ENCODE assay signal across 14 cellular contexts in genomic region chr7:106418526-106418925, GRCh38.
DNase-seq lines count a peak whose midpoint lies in the region; ATAC-seq, FAIRE-seq and TF ChIP-seq lines count a peak whose summit lies in the region.
"Had no signal": no experiment of that assay in that cellular context is flagged by ENCODE, and none has a peak within 500 bp of the region (broad histone marks: within the 10 kb centered on the region; RNA-seq: fewer than 3 reads in every experiment).

No MANE protein-coding gene starts in this region.

- DNase-seq in AG10803 (ENCODE audit: low read depth) (peak; percentile 61), LHCN-M2 (ENCODE audit: low read depth) (peak; percentile 80), bronchial epithelial cell (ENCODE audit: low read depth) (peak; percentile 22), myocyte (ENCODE audit: low read depth) (peak; percentile 88), NCI-H69 (lab: John Stamatoyannopoulos, UW) (no peak), NCI-H187 treated with DMSO at 0.1 percent for 48 hours (lab: John Stamatoyannopoulos, UW) (no peak)
- no peak for DNase-seq in CD4-positive, alpha-beta T cell
- DNase-seq: dorsolateral prefrontal cortex, heart right ventricle, HFFc6, left ventricle myocardium superior, NCI-H2171 treated with DMSO at 0.1 percent for 48 hours, PC-3 had no signal

- no peak for ATAC-seq in HG03097 (IDR thresholded peaks at IDR 0.05; ENCODE audit: low FRiP score, unreplicated experiment)
- no peak for ATAC-seq in CD4-positive, alpha-beta T cell (ENCODE audit: poor library complexity)
- ATAC-seq: PC-3 had no signal

- no peaks in the 10 kb centered on the region for H3K27me3 ChIP-seq in bronchial epithelial cell (ENCODE audit: control insufficient read depth, insufficient read depth, low read length)
- no peaks in the 10 kb centered on the region for H3K27me3 ChIP-seq in CD4-positive, alpha-beta T cell (ENCODE audit: control insufficient read depth, insufficient read depth, low read length)
- H3K27me3 ChIP-seq: dorsolateral prefrontal cortex, heart right ventricle had no signal

- H3K36me3 Mint-ChIP-seq in CD4-positive, alpha-beta T cell (ENCODE audit: low read depth), result no peaks in the 10 kb centered on the region

- POLR2A ChIA-PET in CD4-positive, alpha-beta T cell (lab: Charles Lee), result no interaction called here

- peaks cover 18% of the 10 kb centered on the region for H3K27me3 Mint-ChIP-seq in CD4-positive, alpha-beta T cell

- H3K27ac ChIP-seq in CD4-positive, alpha-beta T cell (ENCODE audit: low read depth, low read length), result no peak overlapping the region

- no peak for FAIRE-seq in bronchial epithelial cell (lab: Jason Lieb, UNC)

- CTCF ChIA-PET in CD4-positive, alpha-beta T cell (lab: Charles Lee), result no interaction called here

- no peak overlapping the region for H3K27ac Mint-ChIP-seq in CD4-positive, alpha-beta T cell
- H3K27ac Mint-ChIP-seq: HFFc6 had no signal

- peaks cover 18% of the 10 kb centered on the region for H3K9me3 ChIP-seq in CD4-positive, alpha-beta T cell (ENCODE audit: control insufficient read depth, low read length)

- no peaks in the 10 kb centered on the region for H3K36me3 ChIP-seq in bronchial epithelial cell (ENCODE audit: control insufficient read depth, insufficient read depth, low read length)
- H3K36me3 ChIP-seq: heart right ventricle had no signal

- no peak overlapping the region for H3K4me3 Mint-ChIP-seq in CD4-positive, alpha-beta T cell
- H3K4me3 Mint-ChIP-seq: HFFc6 had no signal

- no peaks in the 10 kb centered on the region for H3K4me1 Mint-ChIP-seq in CD4-positive, alpha-beta T cell (ENCODE audit: low read depth)

- H3K4me3 ChIP-seq in AG10803 (ENCODE audit: low read length), result no peak overlapping the region
- H3K4me3 ChIP-seq in bronchial epithelial cell (ENCODE audit: low read depth, low read length), result no peak overlapping the region
- H3K4me3 ChIP-seq: dorsolateral prefrontal cortex, heart right ventricle had no signal

- no peak for TF ChIP-seq CTCF in AG10803 (conservative IDR thresholded peaks at IDR 0.05; ENCODE audit: low read length)
- TF ChIP-seq CTCF in bronchial epithelial cell (IDR thresholded peaks at IDR 0.05; ENCODE audit: insufficient read depth, low read length, severe bottlenecking), result no peak
- no peak for TF ChIP-seq CTCF in CD4-positive, alpha-beta T cell (IDR thresholded peaks at IDR 0.05)

- intact Hi-C loops in CD4-positive, alpha-beta T cell (cut with DNase I, micrococcal nuclease), result no loop called here

- H3K9me3 Mint-ChIP-seq in CD4-positive, alpha-beta T cell, result peaks cover 6% of the 10 kb centered on the region

Comparison
In these comparisons a context has a peak if more than half of its experiments do, and no peak if none do; other contexts are left out.
1. DNase-seq: peak in AG10803 (single experiment), LHCN-M2 (single experiment), bronchial epithelial cell (single experiment) and myocyte (single experiment); none in NCI-H69 (single experiment), CD4-positive, alpha-beta T cell (0 of 10) and NCI-H187 treated with DMSO at 0.1 percent for 48 hours (single experiment).